ENCODE assay signal across 17 cellular contexts in genomic region chr13:38752726-38753125, GRCh38.
"Had no signal": no experiment of that assay in that cellular context is flagged by ENCODE, and none has a peak within 500 bp of the region (broad histone marks: within the 10 kb centered on the region; RNA-seq: fewer than 3 reads in every experiment).

No MANE protein-coding gene starts in this region.

- H3K9me3 ChIP-seq: body of pancreas, esophagus muscularis mucosa, pancreas, sigmoid colon, thoracic aorta, uterus had no signal

- H3K79me2 ChIP-seq: hepatocyte had no signal

- H3K27ac Mint-ChIP-seq: activated B cell treated with CpG ODN at 0.5 μM for 24 hours; activated CD8-positive, alpha-beta T cell treated with anti-CD3 and anti-CD28 coated beads, Interleukin-2, amount 10 ng/mL, durations not matched to agents 7 days and 5 days; activated naive CD8-positive, alpha-beta T cell had no signal

- H3K4me1 Mint-ChIP-seq: activated B cell treated with CpG ODN at 0.5 μM for 24 hours; central memory CD8-positive, alpha-beta T cell had no signal

- H3K4me3 Mint-ChIP-seq: activated B cell treated with CpG ODN at 0.5 μM for 24 hours; activated CD8-positive, alpha-beta T cell treated with anti-CD3 and anti-CD28 coated beads, Interleukin-2, amount 10 ng/mL, durations not matched to agents 7 days and 5 days; activated naive CD8-positive, alpha-beta T cell; central memory CD8-positive, alpha-beta T cell had no signal

- H3K4me3 ChIP-seq: body of pancreas, coronary artery, esophagus muscularis mucosa, hepatocyte, pancreas, sigmoid colon, thoracic aorta, uterus had no signal

- H3K4me1 ChIP-seq: esophagus muscularis mucosa, pancreas, uterus had no signal

- H3K27me3 Mint-ChIP-seq: activated B cell treated with CpG ODN at 0.5 μM for 24 hours; activated naive CD8-positive, alpha-beta T cell; central memory CD8-positive, alpha-beta T cell had no signal

- DNase-seq: activated B cell treated with CpG ODN at 0.5 μM for 24 hours; activated CD4-positive, alpha-beta T cell treated with anti-CD3 and anti-CD28 coated beads for 48 hours; activated CD8-positive, alpha-beta memory T cell treated with anti-CD3 and anti-CD28 coated beads, Interleukin-2, amount 50 U/mL, for 4 hours; activated CD8-positive, alpha-beta T cell treated with anti-CD3 and anti-CD28 coated beads, Interleukin-2, amount 10 ng/mL, durations not matched to agents 7 days and 5 days; activated gamma-delta T cell treated with Interleukin-2 at 50 U/mL for 16 hours; amygdala; body of pancreas; pancreas; sigmoid colon; stimulated activated CD4-positive, alpha-beta T cell treated with anti-CD3 and anti-CD28 coated beads, Interleukin-1b, Interleukin-23, amount 100 ng/mL, for 48 hours; uterus had no signal

- H3K27ac ChIP-seq: body of pancreas, coronary artery, esophagus muscularis mucosa, hepatocyte, pancreas, sigmoid colon, thoracic aorta, uterus had no signal

- H3K4me2 ChIP-seq: hepatocyte had no signal

- H3K9me3 Mint-ChIP-seq: central memory CD8-positive, alpha-beta T cell had no signal

- H2AFZ ChIP-seq: hepatocyte had no signal

- ATAC-seq: activated CD8-positive, alpha-beta T cell treated with anti-CD3 and anti-CD28 coated beads, Interleukin-2, amount 10 ng/mL, durations not matched to agents 7 days and 5 days; body of pancreas; pancreas had no signal

- FAIRE-seq: pancreas had no signal

- H3K36me3 ChIP-seq: esophagus muscularis mucosa, pancreas, sigmoid colon, thoracic aorta, uterus had no signal

- H3K27me3 ChIP-seq: body of pancreas, esophagus muscularis mucosa, hepatocyte, pancreas, sigmoid colon, uterus had no signal

- H3K36me3 Mint-ChIP-seq: activated naive CD8-positive, alpha-beta T cell had no signal
